Comparison of ENCODE assay signal across 9 cellular contexts in genomic region chr2:201618744-201619654, GRCh38. TPM values are rescaled to one million over a fixed set of nuclear protein-coding genes. Genes with fewer than 3 reads are reported as not detected.
DNase-seq lines count a peak whose midpoint lies in the region; ATAC-seq, FAIRE-seq and TF ChIP-seq lines count a peak whose summit lies in the region.
"Had no signal": no experiment of that assay in that cellular context is flagged by ENCODE, and none has a peak within 500 bp of the region (broad histone marks: within the 10 kb centered on the region; RNA-seq: fewer than 3 reads in every experiment).

No MANE protein-coding gene starts in this region.

- H3K27me3 ChIP-seq in prostate gland (replicated peaks; ENCODE audit: insufficient read depth) (no peaks in the 10 kb centered on the region), BE2C (no peaks in the 10 kb centered on the region)
- H3K27me3 ChIP-seq: SJSA1 had no signal

- FAIRE-seq in frontal cortex (lab: Jason Lieb, UNC) = no peak

- H3K9me3 ChIP-seq in prostate gland (no peaks in the 10 kb centered on the region), BE2C (no peaks in the 10 kb centered on the region; the same call in 1 of the 2 replicates)
- H3K9me3 ChIP-seq: SJSA1 had no signal

- H3K4me3 ChIP-seq in prostate gland (no peak overlapping the region), BE2C (ENCODE audit: low read depth, low read length) (no peak overlapping the region)
- H3K4me3 ChIP-seq: SJSA1 had no signal

- H3K27ac ChIP-seq in prostate gland = no peak overlapping the region
- H3K27ac ChIP-seq: SJSA1 had no signal

- TF ChIP-seq POLR2A in prostate gland (IDR thresholded peaks at IDR 0.05) = no peak

- peak in 3 of 4 experiments; percentile 34 to 55 (median 44) for TF ChIP-seq CTCF in prostate gland (IDR thresholded peaks at IDR 0.05)
- no peak for TF ChIP-seq CTCF in BE2C (IDR thresholded peaks at IDR 0.05; ENCODE audit: low read depth, low read length)

- DNase-seq in DMS53 (lab: John Stamatoyannopoulos, UW) (peak; percentile 93), NOMO-1 treated with dmso at 0.1 percent for 144 hours (lab: John Stamatoyannopoulos, UW; ENCODE audit: unreplicated experiment) (peak; percentile 24), frontal cortex (ENCODE audit: low spot score in 2 of 2) (peak; percentile 34 to 45), prostate gland (ENCODE audit: low spot score) (peak; percentile 23), T-helper 1 cell (no peak), cortex of kidney (lab: John Stamatoyannopoulos, UW) (no peak), BE2C (no peak)

- no peaks in the 10 kb centered on the region for H3K4me1 ChIP-seq in prostate gland (replicated peaks)
- H3K4me1 ChIP-seq in BE2C = no peaks in the 10 kb centered on the region
- H3K4me1 ChIP-seq: SJSA1 had no signal

- H3K36me3 ChIP-seq in prostate gland = no peaks in the 10 kb centered on the region
- H3K36me3 ChIP-seq in BE2C = peaks cover 10% of the 10 kb centered on the region
- H3K36me3 ChIP-seq: SJSA1 had no signal

- 46% methylated on average over 39 of the region's 39 CpGs for WGBS in prostate gland

- intact Hi-C loops in prostate gland (cut with DNase I) = no loop called here

- no peak for ATAC-seq in GM18873 (IDR thresholded peaks at IDR 0.05; ENCODE audit: low FRiP score, unreplicated experiment)

RNA-seq across cellular contexts. Expression of gene TMEM237, which starts 24.3 kb away (rescaled TPM):
- total RNA-seq in frontal cortex (39.1 TPM), prostate gland (10 to 100 TPM; 29.7 to 31.4 TPM)
- 15.5 TPM for polyA plus RNA-seq in BE2C (2012; ENCODE audit: insufficient read depth, insufficient read length, low read depth)

Comparison
In these comparisons a context has a peak if more than half of its experiments do, and no peak if none do; other contexts are left out.
1. DNase-seq: peak in DMS53 (single experiment), NOMO-1 treated with dmso at 0.1 percent for 144 hours (single experiment), frontal cortex (2 of 2) and prostate gland (single experiment); none in T-helper 1 cell (0 of 5), cortex of kidney (single experiment) and BE2C (single experiment).